15 cellular contexts compared by ENCODE assay signal in genomic region chr16:71303938-71304337, GRCh38. TPM values are rescaled to one million over a fixed set of nuclear protein-coding genes. Genes with fewer than 3 reads are reported as not detected.
A peak's percentile ranks its signal among the peaks of the same experiment; 100 is the strongest.
DNase-seq lines count a peak whose midpoint lies in the region; ATAC-seq and TF ChIP-seq lines count a peak whose summit lies in the region.
"Had no signal": no experiment of that assay in that cellular context is flagged by ENCODE, and none has a peak within 500 bp of the region (broad histone marks: within the 10 kb centered on the region; RNA-seq: fewer than 3 reads in every experiment).

No MANE protein-coding gene starts in this region.

- no peak overlapping the region for H3K4ac ChIP-seq in H9 (ENCODE audit: low read depth, low read length)

- H3K36me3 ChIP-seq in GM23248 (ENCODE audit: low read depth): no peaks in the 10 kb centered on the region

- H3K9me3 ChIP-seq in GM23248 (ENCODE audit: low read depth): no peaks in the 10 kb centered on the region
- no peaks in the 10 kb centered on the region for H3K9me3 ChIP-seq in H9 (ENCODE audit: control insufficient read depth, low read depth, low read length)
- H3K9me3 ChIP-seq: SK-N-SH had no signal

- H3K79me2 ChIP-seq in GM23248 (ENCODE audit: insufficient read depth) (no peaks in the 10 kb centered on the region), H9 (ENCODE audit: insufficient read depth, low read length) (no peaks in the 10 kb centered on the region)

- no peaks in the 10 kb centered on the region for H3K36me3 Mint-ChIP-seq in H9 (ENCODE audit: insufficient read depth in 1 of 3, low read depth in 3 of 3)
- H3K36me3 Mint-ChIP-seq: CD4-positive, CD25-positive, alpha-beta regulatory T cell had no signal

- no peak overlapping the region for H3K27ac Mint-ChIP-seq in H9
- H3K27ac Mint-ChIP-seq: CD4-positive, CD25-positive, alpha-beta regulatory T cell had no signal

- no peaks in the 10 kb centered on the region for H3K23me2 ChIP-seq in H9 (ENCODE audit: insufficient read length, low read depth, low read length, poor library complexity, severe bottlenecking)

- H3K56ac ChIP-seq in H9 (ENCODE audit: insufficient read length, low read depth, low read length): no peak overlapping the region

- no peak overlapping the region for H3K4me3 ChIP-seq in GM23248

- H3K4me1 Mint-ChIP-seq in H9: no peaks in the 10 kb centered on the region

- ATAC-seq in HG02678 (IDR thresholded peaks at IDR 0.05; ENCODE audit: unreplicated experiment): no peak
- no peak for ATAC-seq in HG03571 (IDR thresholded peaks at IDR 0.05; ENCODE audit: unreplicated experiment)

- no peak for TF ChIP-seq CTCF in H9 (conservative IDR thresholded peaks at IDR 0.05)

- in situ Hi-C loops in GM23248 (cut with MboI): no loop called here

- 50 to 52% methylated on average over 5 of the region's 5 CpGs for WGBS in GM23248 (ENCODE audit: low coverage in 1 of 2, low lambda C conversion rate in 2 of 2, missing lambda C conversion rate in 2 of 2), 2 experiments
- WGBS in H9 (ENCODE audit: extremely low coverage, insufficient read length, low lambda C conversion rate): no CpG with 5 or more reads among the region's 5 CpGs

- H2BK20ac ChIP-seq in H9 (ENCODE audit: low read depth, low read length, poor library complexity, severe bottlenecking): no peak overlapping the region

- H3K79me1 ChIP-seq in H9 (ENCODE audit: insufficient read depth, low read depth, low read length, poor library complexity, severe bottlenecking): no peaks in the 10 kb centered on the region

- H3K9ac ChIP-seq in GM23248: no peak overlapping the region
- H3K9ac ChIP-seq in H9 (ENCODE audit: extremely low read depth, insufficient read length, low read length): no peak overlapping the region
- H3K9ac ChIP-seq: SK-N-SH had no signal

- H3K4me3 Mint-ChIP-seq in H9: no peak overlapping the region
- H3K4me3 Mint-ChIP-seq: CD4-positive, CD25-positive, alpha-beta regulatory T cell had no signal

- peaks cover 19% of the 10 kb centered on the region for H3K27me3 Mint-ChIP-seq in H9 (ENCODE audit: low read depth)

- H2BK120ac ChIP-seq in H9 (ENCODE audit: low read depth, low read length, poor library complexity, severe bottlenecking): no peak overlapping the region

- H3K27ac ChIP-seq in GM23248 (no peak overlapping the region), H9 (ENCODE audit: insufficient read length, low read depth, low read length) (no peak overlapping the region)

- H2AFZ ChIP-seq in GM23248 (no peak overlapping the region), H9 (ENCODE audit: low read length) (no peak overlapping the region)

- H3F3A ChIP-seq in GM23248 (ENCODE audit: insufficient read depth): no peaks in the 10 kb centered on the region

- H3K4me1 ChIP-seq in GM23248 (ENCODE audit: insufficient read depth): no peaks in the 10 kb centered on the region
- no peaks in the 10 kb centered on the region for H3K4me1 ChIP-seq in H9 (ENCODE audit: insufficient read depth, low read length)

- H2AK5ac ChIP-seq in H9 (ENCODE audit: insufficient read length, low read length): no peak overlapping the region

- H4K20me1 ChIP-seq in GM23248 (ENCODE audit: insufficient read depth): no peaks in the 10 kb centered on the region
- no peaks in the 10 kb centered on the region for H4K20me1 ChIP-seq in H9 (ENCODE audit: control insufficient read depth, insufficient read depth, insufficient read length)

- H3K9me2 ChIP-seq in GM23248 (ENCODE audit: insufficient read depth): no peaks in the 10 kb centered on the region
- H3K9me2 ChIP-seq: SK-N-SH had no signal

- H4K5ac ChIP-seq in H9 (ENCODE audit: insufficient read length, low read depth, low read length): no peak overlapping the region

- no peak overlapping the region for H3K18ac ChIP-seq in H9 (ENCODE audit: insufficient read length, low read depth, low read length)

- H2BK15ac ChIP-seq in H9 (ENCODE audit: low read depth, low read length): no peak overlapping the region

- no peak overlapping the region for H4K8ac ChIP-seq in H9 (replicated peaks; ENCODE audit: insufficient read length, low read depth, low read length)

- H2BK12ac ChIP-seq in H9 (ENCODE audit: insufficient read length, low read depth, low read length): no peak overlapping the region

- no peak overlapping the region for H2BK5ac ChIP-seq in H9 (ENCODE audit: insufficient read length, low read length)

- no peak overlapping the region for H3K23ac ChIP-seq in H9 (ENCODE audit: insufficient read length, low read depth, low read length)

- no peak overlapping the region for H4K91ac ChIP-seq in H9 (ENCODE audit: insufficient read length, low read depth, low read length)

- no peak overlapping the region for H3K4me2 ChIP-seq in GM23248 (ENCODE audit: unreplicated experiment)
- no peak overlapping the region for H3K4me2 ChIP-seq in H9 (ENCODE audit: insufficient read depth, insufficient read length, low read length)
- H3K4me2 ChIP-seq: SK-N-SH had no signal

- H3K27me3 ChIP-seq in GM23248 (replicated peaks; ENCODE audit: insufficient read depth) (no peaks in the 10 kb centered on the region), H9 (ENCODE audit: insufficient read depth, low read length) (no peaks in the 10 kb centered on the region)

- H3K14ac ChIP-seq in H9 (ENCODE audit: insufficient read depth, low read length): no peak overlapping the region

- H3T11ph ChIP-seq in H9 (ENCODE audit: low read length): no peak overlapping the region

- H3K9me3 Mint-ChIP-seq in H9: peaks cover 10 to 15% of the 10 kb centered on the region in 2 experiments

- peak; percentile 46 for DNase-seq in GM23248
- peak; percentile 54 for DNase-seq in M059J (ENCODE audit: low read depth)
- peak; percentile 40 for DNase-seq in amniotic epithelial cell (ENCODE audit: low read depth)
- peak; percentile 78 for DNase-seq in myocyte (ENCODE audit: low read depth)
- DNase-seq in H9: no peak
- DNase-seq in NCI-H2107 (lab: John Stamatoyannopoulos, UW): no peak
- DNase-seq: CD4-positive, CD25-positive, alpha-beta regulatory T cell; NCI-H1436 treated with DMSO at 0.1 percent for 48 hours; NCI-H2081 treated with DMSO at 0.1 percent for 48 hours; NCI-H345; NCI-H526 treated with DMSO at 0.1 percent for 48 hours; Right ventricle myocardium superior; SK-N-SH had no signal

RNA-seq across cellular contexts. Expression of gene CMTR2, which starts 14.7 kb away (rescaled TPM):
- 29.1 and 43.5 TPM in 2 replicates for total RNA-seq in GM23248 (2014; rRNA removed; shearing (Covaris generic))
- polyA plus RNA-seq in GM23248 (2016; fragmentation: Nextera tagmentation; extraction: Ambion mirVana): 12.6 and 13.7 TPM in 2 replicates
- total RNA-seq in M059J (2014; rRNA removed; shearing (Covaris generic)): 21.3 and 33.8 TPM in 2 replicates
- total RNA-seq in myocyte (39.2 and 53.9 TPM in 2 replicates), H9 (2021) (13.6 and 15.5 TPM in 2 replicates)
- 9.6 TPM for polyA plus RNA-seq in myocyte (2012)

RNA-seq across cellular contexts. Expression of gene CALB2, which starts 54.6 kb away (rescaled TPM):
- total RNA-seq in GM23248 (2014; rRNA removed; shearing (Covaris generic)): 1.8 TPM in 1 of 2 replicates, not detected in the other
- polyA plus RNA-seq in GM23248 (2016; fragmentation: Nextera tagmentation; extraction: Ambion mirVana): 0.99 and 1.2 TPM in 2 replicates
- 0.10 TPM in 1 of 2 replicates, not detected in the other for total RNA-seq in M059J (2014; rRNA removed; shearing (Covaris generic))
- total RNA-seq in myocyte (0.94 TPM in 1 of 2 replicates, not detected in the other), H9 (2021) (0.85 and 0.97 TPM in 2 replicates)
- polyA plus RNA-seq in myocyte (2012): 2.6 TPM
- total RNA-seq: CD4-positive, CD25-positive, alpha-beta regulatory T cell had no signal
- polyA plus RNA-seq: CD4-positive, CD25-positive, alpha-beta regulatory T cell had no signal

Comparison
In these comparisons a context has a peak if more than half of its experiments do, and no peak if none do; other contexts are left out.
1. DNase-seq: peak in GM23248 (single experiment), M059J (single experiment), amniotic epithelial cell (single experiment) and myocyte (single experiment); none in H9 (single experiment) and NCI-H2107 (single experiment).